19 cellular contexts compared by ENCODE assay signal in the genomic region with DNA sequence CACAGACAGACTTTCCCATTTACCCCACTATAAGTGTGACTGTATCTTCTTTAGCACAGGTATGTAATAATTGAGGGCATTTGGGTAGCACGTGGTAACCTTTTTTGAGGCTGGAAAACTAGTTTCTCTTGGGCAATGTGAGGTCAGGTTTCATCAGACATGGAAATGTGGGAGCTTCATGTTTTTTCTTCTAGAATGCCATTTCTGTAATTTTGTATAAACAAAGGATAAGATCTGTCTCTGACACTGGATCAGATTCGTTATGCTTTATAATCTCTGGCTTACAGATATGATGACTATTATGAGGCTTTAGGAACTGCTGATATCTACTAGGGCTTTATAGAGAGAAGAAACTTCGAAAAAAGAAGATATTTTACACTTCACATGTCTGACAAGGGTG.
"Had no signal": no experiment of that assay in that cellular context is flagged by ENCODE, and none has a peak within 500 bp of the region (broad histone marks: within the 10 kb centered on the region; RNA-seq: fewer than 3 reads in every experiment).

No MANE protein-coding gene starts in this region.

- DNase-seq: activated CD4-positive, alpha-beta T cell treated with anti-CD3 and anti-CD28 coated beads, Interleukin-2, amount 50 U/mL, for 48 hours; activated CD4-positive, CD25-positive, alpha-beta regulatory T cell treated with anti-CD3 and anti-CD28 coated beads, Interleukin-2, amount 50 U/mL, for 72 hours; activated naive CD4-positive, alpha-beta T cell treated with Interleukin-2 at 50 U/mL for 16 hours; gastrocnemius medialis; heart left ventricle; left cardiac atrium; lower lobe of right lung; midbrain; ovary; sigmoid colon; stimulated activated CD4-positive, alpha-beta T cell treated with anti-CD3 and anti-CD28 coated beads, Interleukin-1b, Interleukin-23, amount 100 ng/mL, for 48 hours; stimulated activated naive CD8-positive, alpha-beta T cell treated with anti-CD3 and anti-CD28 coated beads, Interleukin-15, amount 100 ng/mL, for 72 hours; T-helper 1 cell; T1000; upper lobe of right lung had no signal

- H3K9me3 ChIP-seq: gastrocnemius medialis, heart left ventricle, lower lobe of right lung, ovary, sigmoid colon, thoracic aorta, upper lobe of right lung had no signal

- H3K36me3 ChIP-seq: cardiac muscle cell, gastrocnemius medialis, heart left ventricle, lower lobe of right lung, ovary, sigmoid colon, thoracic aorta, upper lobe of right lung had no signal

- FAIRE-seq: endometrium had no signal

- ATAC-seq: activated T-helper 17 cell treated with anti-CD3 and anti-CD28 coated beads, Interleukin-2, amount 50 U/mL, for 72 hours; gastrocnemius medialis; heart left ventricle; lower lobe of right lung; stimulated activated naive CD8-positive, alpha-beta T cell treated with anti-CD3 and anti-CD28 coated beads, Interleukin-15, amount 100 ng/mL, for 72 hours; upper lobe of right lung had no signal

- H3K27me3 ChIP-seq: cardiac muscle cell, gastrocnemius medialis, heart left ventricle, ovary, sigmoid colon, upper lobe of right lung had no signal

- H3K27ac ChIP-seq: cardiac muscle cell, gastrocnemius medialis, heart left ventricle, lower lobe of right lung, ovary, sigmoid colon, thoracic aorta, upper lobe of right lung had no signal

- H3K4me3 ChIP-seq: cardiac muscle cell, gastrocnemius medialis, heart left ventricle, lower lobe of right lung, ovary, sigmoid colon, thoracic aorta, upper lobe of right lung had no signal
